In the genomic region with DNA sequence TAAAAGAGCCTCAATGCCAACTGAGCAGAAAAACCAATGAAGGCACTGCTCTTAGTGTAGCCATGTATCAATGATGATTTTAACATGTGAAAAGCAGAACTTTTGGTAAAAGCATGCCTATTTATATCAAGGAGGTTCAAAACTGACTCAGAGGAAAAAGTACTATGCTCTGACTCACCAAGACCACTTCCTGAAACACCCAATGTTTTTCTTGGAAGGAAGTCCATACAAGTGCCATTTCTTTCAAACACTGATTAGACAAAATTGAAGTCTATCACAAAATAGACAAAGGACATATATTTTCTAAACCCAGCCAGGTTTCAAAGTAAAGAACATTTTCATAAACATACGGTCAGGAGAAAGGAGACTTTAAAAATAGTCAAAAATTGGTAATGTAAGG, we compare ENCODE assay signal across 1 cellular context.
TF ChIP-seq lines count a peak whose summit lies in the region.

No MANE protein-coding gene starts in this region.

TF ChIP-seq in GM12878, 131 proteins besides CTCF, POLR2A, EP300 and RAD21 (continued from another document):
- TF ChIP-seq, protein P1, sequence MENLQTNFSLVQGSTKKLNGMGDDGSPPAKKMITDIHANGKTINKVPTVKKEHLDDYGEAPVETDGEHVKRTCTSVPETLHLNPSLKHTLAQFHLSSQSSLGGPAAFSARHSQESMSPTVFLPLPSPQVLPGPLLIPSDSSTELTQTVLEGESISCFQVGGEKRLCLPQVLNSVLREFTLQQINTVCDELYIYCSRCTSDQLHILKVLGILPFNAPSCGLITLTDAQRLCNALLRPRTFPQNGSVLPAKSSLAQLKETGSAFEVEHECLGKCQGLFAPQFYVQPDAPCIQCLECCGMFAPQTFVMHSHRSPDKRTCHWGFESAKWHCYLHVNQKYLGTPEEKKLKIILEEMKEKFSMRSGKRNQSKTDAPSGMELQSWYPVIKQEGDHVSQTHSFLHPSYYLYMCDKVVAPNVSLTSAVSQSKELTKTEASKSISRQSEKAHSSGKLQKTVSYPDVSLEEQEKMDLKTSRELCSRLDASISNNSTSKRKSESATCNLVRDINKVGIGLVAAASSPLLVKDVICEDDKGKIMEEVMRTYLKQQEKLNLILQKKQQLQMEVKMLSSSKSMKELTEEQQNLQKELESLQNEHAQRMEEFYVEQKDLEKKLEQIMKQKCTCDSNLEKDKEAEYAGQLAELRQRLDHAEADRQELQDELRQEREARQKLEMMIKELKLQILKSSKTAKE (IDR thresholded peaks at IDR 0.05; ENCODE audit: low read depth, poor library complexity, severe bottlenecking), result no peak
- TF ChIP-seq MTA2 (IDR thresholded peaks at IDR 0.05; ENCODE audit: low read depth) (peak; percentile 43), CREM (IDR thresholded peaks at IDR 0.05; ENCODE audit: low read depth) (0 out of 2 replicates have a peak, but pooled peaks have one; percentile 33), GABPA (IDR thresholded peaks at IDR 0.05; ENCODE audit: low read depth) (peak; percentile 17; the same call in 1 of the 2 replicates), FOS (IDR thresholded peaks at IDR 0.05; ENCODE audit: borderline replicate concordance, extremely low read depth, insufficient read length) (no peak), RELA (IDR thresholded peaks at IDR 0.05; ENCODE audit: borderline replicate concordance, partially characterized antibody) (no peak), CHD1 (IDR thresholded peaks at IDR 0.05; ENCODE audit: low read depth, low read length) (no peak), BCL3 (IDR thresholded peaks at IDR 0.05; ENCODE audit: borderline replicate concordance, insufficient read depth, low read depth, low read length, poor library complexity, severe bottlenecking) (no peak), FOXM1 (IDR thresholded peaks at IDR 0.05; ENCODE audit: low read depth, low read length) (peak; percentile 39; the same call in 1 of the 2 replicates), TBL1XR1 (IDR thresholded peaks at IDR 0.05; ENCODE audit: low read depth, low read length) (no peak), IKZF2 (IDR thresholded peaks at IDR 0.05) (peak; percentile 78 to 82), ZZZ3 (IDR thresholded peaks at IDR 0.05; ENCODE audit: control insufficient read depth, insufficient read length, low read depth) (no peak), TARDBP (IDR thresholded peaks at IDR 0.05; ENCODE audit: borderline replicate concordance) (no peak), IRF3 (IDR thresholded peaks at IDR 0.05) (no peak), KLF5 (IDR thresholded peaks at IDR 0.05; ENCODE audit: partially characterized antibody) (no peak), SPI1 (IDR thresholded peaks at IDR 0.05; ENCODE audit: borderline replicate concordance, insufficient read depth, low read depth, low read length) (peak; percentile 58; the same call in 1 of the 2 replicates), SMARCA5 (IDR thresholded peaks at IDR 0.05) (peak; percentile 63; the same call in 1 of the 2 replicates), HDAC2 (IDR thresholded peaks at IDR 0.05) (no peak), JUNB (IDR thresholded peaks at IDR 0.05) (peak; percentile 61), ZNF384 (IDR thresholded peaks at IDR 0.05; ENCODE audit: borderline replicate concordance, low read depth, low read length) (no peak)
- TF ChIP-seq, protein P2, sequence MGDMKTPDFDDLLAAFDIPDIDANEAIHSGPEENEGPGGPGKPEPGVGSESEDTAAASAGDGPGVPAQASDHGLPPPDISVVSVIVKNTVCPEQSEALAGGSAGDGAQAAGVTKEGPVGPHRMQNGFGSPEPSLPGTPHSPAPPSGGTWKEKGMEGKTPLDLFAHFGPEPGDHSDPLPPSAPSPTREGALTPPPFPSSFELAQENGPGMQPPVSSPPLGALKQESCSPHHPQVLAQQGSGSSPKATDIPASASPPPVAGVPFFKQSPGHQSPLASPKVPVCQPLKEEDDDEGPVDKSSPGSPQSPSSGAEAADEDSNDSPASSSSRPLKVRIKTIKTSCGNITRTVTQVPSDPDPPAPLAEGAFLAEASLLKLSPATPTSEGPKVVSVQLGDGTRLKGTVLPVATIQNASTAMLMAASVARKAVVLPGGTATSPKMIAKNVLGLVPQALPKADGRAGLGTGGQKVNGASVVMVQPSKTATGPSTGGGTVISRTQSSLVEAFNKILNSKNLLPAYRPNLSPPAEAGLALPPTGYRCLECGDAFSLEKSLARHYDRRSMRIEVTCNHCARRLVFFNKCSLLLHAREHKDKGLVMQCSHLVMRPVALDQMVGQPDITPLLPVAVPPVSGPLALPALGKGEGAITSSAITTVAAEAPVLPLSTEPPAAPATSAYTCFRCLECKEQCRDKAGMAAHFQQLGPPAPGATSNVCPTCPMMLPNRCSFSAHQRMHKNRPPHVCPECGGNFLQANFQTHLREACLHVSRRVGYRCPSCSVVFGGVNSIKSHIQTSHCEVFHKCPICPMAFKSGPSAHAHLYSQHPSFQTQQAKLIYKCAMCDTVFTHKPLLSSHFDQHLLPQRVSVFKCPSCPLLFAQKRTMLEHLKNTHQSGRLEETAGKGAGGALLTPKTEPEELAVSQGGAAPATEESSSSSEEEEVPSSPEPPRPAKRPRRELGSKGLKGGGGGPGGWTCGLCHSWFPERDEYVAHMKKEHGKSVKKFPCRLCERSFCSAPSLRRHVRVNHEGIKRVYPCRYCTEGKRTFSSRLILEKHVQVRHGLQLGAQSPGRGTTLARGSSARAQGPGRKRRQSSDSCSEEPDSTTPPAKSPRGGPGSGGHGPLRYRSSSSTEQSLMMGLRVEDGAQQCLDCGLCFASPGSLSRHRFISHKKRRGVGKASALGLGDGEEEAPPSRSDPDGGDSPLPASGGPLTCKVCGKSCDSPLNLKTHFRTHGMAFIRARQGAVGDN (IDR thresholded peaks at IDR 0.05), result peak; percentile 86
- TF ChIP-seq, protein P3, sequence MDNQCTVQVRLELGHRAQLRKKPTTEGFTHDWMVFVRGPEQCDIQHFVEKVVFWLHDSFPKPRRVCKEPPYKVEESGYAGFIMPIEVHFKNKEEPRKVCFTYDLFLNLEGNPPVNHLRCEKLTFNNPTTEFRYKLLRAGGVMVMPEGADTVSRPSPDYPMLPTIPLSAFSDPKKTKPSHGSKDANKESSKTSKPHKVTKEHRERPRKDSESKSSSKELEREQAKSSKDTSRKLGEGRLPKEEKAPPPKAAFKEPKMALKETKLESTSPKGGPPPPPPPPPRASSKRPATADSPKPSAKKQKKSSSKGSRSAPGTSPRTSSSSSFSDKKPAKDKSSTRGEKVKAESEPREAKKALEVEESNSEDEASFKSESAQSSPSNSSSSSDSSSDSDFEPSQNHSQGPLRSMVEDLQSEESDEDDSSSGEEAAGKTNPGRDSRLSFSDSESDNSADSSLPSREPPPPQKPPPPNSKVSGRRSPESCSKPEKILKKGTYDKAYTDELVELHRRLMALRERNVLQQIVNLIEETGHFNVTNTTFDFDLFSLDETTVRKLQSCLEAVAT (IDR thresholded peaks at IDR 0.05), result no peak
- TF ChIP-seq, protein P4, sequence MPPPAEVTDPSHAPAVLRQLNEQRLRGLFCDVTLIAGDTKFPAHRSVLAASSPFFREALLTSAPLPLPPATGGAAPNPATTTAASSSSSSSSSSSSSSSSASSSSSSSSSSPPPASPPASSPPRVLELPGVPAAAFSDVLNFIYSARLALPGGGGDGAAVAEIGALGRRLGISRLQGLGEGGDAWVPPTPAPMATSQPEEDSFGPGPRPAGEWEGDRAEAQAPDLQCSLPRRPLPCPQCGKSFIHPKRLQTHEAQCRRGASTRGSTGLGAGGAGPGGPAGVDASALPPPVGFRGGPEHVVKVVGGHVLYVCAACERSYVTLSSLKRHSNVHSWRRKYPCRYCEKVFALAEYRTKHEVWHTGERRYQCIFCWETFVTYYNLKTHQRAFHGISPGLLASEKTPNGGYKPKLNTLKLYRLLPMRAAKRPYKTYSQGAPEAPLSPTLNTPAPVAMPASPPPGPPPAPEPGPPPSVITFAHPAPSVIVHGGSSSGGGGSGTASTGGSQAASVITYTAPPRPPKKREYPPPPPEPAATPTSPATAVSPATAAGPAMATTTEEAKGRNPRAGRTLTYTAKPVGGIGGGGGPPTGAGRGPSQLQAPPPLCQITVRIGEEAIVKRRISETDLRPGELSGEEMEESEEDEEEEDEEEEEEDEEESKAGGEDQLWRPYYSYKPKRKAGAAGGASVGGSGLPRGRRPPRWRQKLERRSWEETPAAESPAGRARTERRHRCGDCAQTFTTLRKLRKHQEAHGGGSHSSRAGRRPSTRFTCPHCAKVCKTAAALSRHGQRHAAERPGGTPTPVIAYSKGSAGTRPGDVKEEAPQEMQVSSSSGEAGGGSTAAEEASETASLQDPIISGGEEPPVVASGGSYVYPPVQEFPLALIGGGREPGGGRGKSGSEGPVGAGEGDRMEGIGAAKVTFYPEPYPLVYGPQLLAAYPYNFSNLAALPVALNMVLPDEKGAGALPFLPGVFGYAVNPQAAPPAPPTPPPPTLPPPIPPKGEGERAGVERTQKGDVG (CRISPR knock-in tag; IDR thresholded peaks at IDR 0.05), result no peak
